ENCODE assay signal across 12 cellular contexts in genomic region chr19:33376931-33377557, GRCh38. TPM values are rescaled to one million over a fixed set of nuclear protein-coding genes. Genes with fewer than 3 reads are reported as not detected.
DNase-seq lines count a peak whose midpoint lies in the region; ATAC-seq, FAIRE-seq and TF ChIP-seq lines count a peak whose summit lies in the region.
"Had no signal": no experiment of that assay in that cellular context is flagged by ENCODE, and none has a peak within 500 bp of the region (broad histone marks: within the 10 kb centered on the region; RNA-seq: fewer than 3 reads in every experiment).

No MANE protein-coding gene starts in this region.

- RAD21 ChIA-PET in HCT116 (lab: Charles Lee; ENCODE audit: low non-redundant PET in 1 of 2, low total read pairs in 2 of 2, uncharacterized antibody in 2 of 2, unreplicated experiment in 2 of 2), result no interaction called here

- H4K20me1 ChIP-seq in HCT116 (ENCODE audit: insufficient read depth), result peaks cover 31% of the 10 kb centered on the region; the same call in 1 of the 2 replicates
- H4K20me1 ChIP-seq in keratinocyte (ENCODE audit: control insufficient read depth, extremely low read depth, insufficient read depth, low read length), result peaks cover 31% of the 10 kb centered on the region

- BruUV-seq in HCT116 (replicated peaks; lab: Mats Ljungman, UMichigan), result no TSS peak

- no peak overlapping the region for H3K4me3 Mint-ChIP-seq in T-cell

- POLR2A ChIA-PET in HCT116 (lab: Charles Lee), result interaction anchor here (0.9 to 1.0 kb wide), 2 partner anchors 9 to 74 kb away, joined by 3 to 4 read pairs; partner anchors contain the start of gene CEBPA
- POLR2A ChIA-PET in T-cell (lab: Charles Lee), result no interaction called here

- peaks cover 81% of the 10 kb centered on the region for H3K79me2 ChIP-seq in HCT116 (ENCODE audit: insufficient read depth, low read length)
- H3K79me2 ChIP-seq in keratinocyte (ENCODE audit: control insufficient read depth, insufficient read depth, low read length), result peaks cover 76% of the 10 kb centered on the region

- peak overlapping the region; percentile 6; the same call in 1 of the 2 replicates for H3K27ac ChIP-seq in HCT116 (ENCODE audit: low read depth, low read length)
- peak overlapping the region; percentile 96 for H3K27ac ChIP-seq in keratinocyte (ENCODE audit: control insufficient read depth, insufficient read depth, low read length)
- H3K27ac ChIP-seq in skin epidermis, result peak overlapping the region in 17 of 21 experiments; percentile 1 to 97 (median 58)
- H3K27ac ChIP-seq in SJCRH30, result no peak overlapping the region
- H3K27ac ChIP-seq: thoracic aorta had no signal

- H2AFZ ChIP-seq in HCT116 (ENCODE audit: low read depth, low read length, poor library complexity, severe bottlenecking), result no peak overlapping the region
- H2AFZ ChIP-seq in keratinocyte (ENCODE audit: control insufficient read depth, low read length), result no peak overlapping the region

- CTCF ChIA-PET in HCT116 (lab: Charles Lee) (interaction anchor here (0.9 kb wide), 1 partner anchor 66 kb away, joined by 3 read pairs; no protein-coding TSS in a partner anchor), T-cell (lab: Charles Lee) (interaction anchor here in 1 of 2 donors (1.0 kb wide), 1 partner anchor 200 kb away, joined by 7 read pairs; no protein-coding TSS in a partner anchor)

- H3K4me1 ChIP-seq in HCT116 (ENCODE audit: control insufficient read depth in 1 of 2, insufficient read depth in 2 of 2, low read length in 2 of 2) (peaks cover 27 to 44% of the 10 kb centered on the region in 2 experiments), keratinocyte (ENCODE audit: control insufficient read depth, extremely low read depth, insufficient read depth, low read length) (peaks cover 38% of the 10 kb centered on the region), SJCRH30 (no peaks in the 10 kb centered on the region)

- dilution Hi-C loops in keratinocyte (cut with MboI; ENCODE audit: extremely low pct_ligation_motif_present, low sequenced_read_pairs), result no loop called here

- DNase-seq in HCT116 (ENCODE audit: low read depth, low spot score), result no peak
- DNase-seq in SW480 (ENCODE audit: low spot score), result peak; percentile 42
- peak; percentile 69 for DNase-seq in keratinocyte (ENCODE audit: low read depth, low spot score)
- no peak for DNase-seq in T-cell
- no peak for DNase-seq in SJCRH30
- DNase-seq: activated CD4-positive, alpha-beta T cell treated with anti-CD3 and anti-CD28 coated beads, Interleukin-2, amount 50 U/mL, for 48 hours; NCI-H524; nucleus accumbens had no signal

- H3K4me2 ChIP-seq in HCT116 (ENCODE audit: low read length), result peak overlapping the region; percentile 98
- H3K4me2 ChIP-seq in keratinocyte (ENCODE audit: control insufficient read depth, extremely low read depth, insufficient read depth, low read depth, low read length), result peak overlapping the region; percentile 88

- ATAC-seq in HCT116 (no peak), HG03442 (IDR thresholded peaks at IDR 0.05; ENCODE audit: unreplicated experiment) (no peak), T-cell (replicated peaks in 1 of 4) (no peak)

- intact Hi-C loops in HCT116 (cut with micrococcal nuclease), result no loop called here

- H3K4me1 Mint-ChIP-seq in T-cell, result peaks cover 70 to 77% (median 77%) of the 10 kb centered on the region in 3 donors

- no peaks in the 10 kb centered on the region for H3K27me3 ChIP-seq in HCT116 (ENCODE audit: insufficient read depth, low read length)
- H3K27me3 ChIP-seq in keratinocyte (ENCODE audit: control insufficient read depth, extremely low read depth, insufficient read depth, low read length), result no peaks in the 10 kb centered on the region
- no peaks in the 10 kb centered on the region for H3K27me3 ChIP-seq in SJCRH30

- H3K4me3 ChIP-seq in HCT116 (replicated peaks in 1 of 2; ENCODE audit: low read depth in 1 of 2, low read length in 2 of 2), result peak overlapping the region in 1 of 2 experiments; percentile 36; a peak in 1 of 4 replicates
- H3K4me3 ChIP-seq in keratinocyte (ENCODE audit: control insufficient read depth in 2 of 3, extremely low read depth in 1 of 3, insufficient read depth in 2 of 3, low read depth in 1 of 3, low read length in 3 of 3), result peak overlapping the region in 2 of 3 experiments; percentile 42 to 43
- H3K4me3 ChIP-seq in skin epidermis, result no peak overlapping the region
- H3K4me3 ChIP-seq in SJCRH30, result no peak overlapping the region
- H3K4me3 ChIP-seq: thoracic aorta had no signal

- no peak for TF ChIP-seq POLR2A in HCT116 (IDR thresholded peaks at IDR 0.05; ENCODE audit: borderline replicate concordance, extremely low read depth, insufficient read depth, insufficient read length)

- H3K9me1 ChIP-seq in keratinocyte (ENCODE audit: control insufficient read depth, extremely low read depth, insufficient read depth, low read length), result peaks cover 7% of the 10 kb centered on the region

- peaks cover 19% of the 10 kb centered on the region for H3K36me3 Mint-ChIP-seq in T-cell

- TF ChIP-seq CTCF in HCT116 (IDR thresholded peaks at IDR 0.05 in 2 of 3, conservative IDR thresholded peaks at IDR 0.05 in 1 of 3; ENCODE audit: borderline replicate concordance in 1 of 3, insufficient read depth in 1 of 3, low read depth in 2 of 3, low read length in 2 of 3) (no peak), keratinocyte (optimal IDR thresholded peaks at IDR 0.05 in 1 of 3, IDR thresholded peaks at IDR 0.05 in 1 of 3, conservative IDR thresholded peaks at IDR 0.05 in 1 of 3; ENCODE audit: extremely low read depth in 1 of 3, insufficient read depth in 2 of 3, low read length in 3 of 3) (no peak)

- peak; percentile 85 for FAIRE-seq in keratinocyte (lab: Jason Lieb, UNC)
- FAIRE-seq: endometrium had no signal

- no peaks in the 10 kb centered on the region for H3K9me3 Mint-ChIP-seq in T-cell

- H3K9ac ChIP-seq in HCT116 (ENCODE audit: low read length) (peak overlapping the region; percentile 14), keratinocyte (ENCODE audit: control insufficient read depth, extremely low read depth, insufficient read depth, low read length) (peak overlapping the region; percentile 54)

- H3K36me3 ChIP-seq in HCT116 (ENCODE audit: control insufficient read depth in 1 of 2, insufficient read depth in 2 of 2, low read length in 2 of 2) (peaks cover 6 to 16% of the 10 kb centered on the region in 2 experiments; a peak in 3 of 4 replicates), keratinocyte (ENCODE audit: control insufficient read depth in 2 of 2, extremely low read depth in 1 of 2, insufficient read depth in 2 of 2, low read length in 2 of 2) (peaks cover 0 to 38% of the 10 kb centered on the region in 2 experiments), SJCRH30 (peaks cover 17% of the 10 kb centered on the region)

- H3K27me3 Mint-ChIP-seq in T-cell, result no peaks in the 10 kb centered on the region

- no peaks in the 10 kb centered on the region for H3K9me3 ChIP-seq in HCT116 (ENCODE audit: control insufficient read depth in 1 of 2, insufficient read depth in 1 of 2, low read depth in 1 of 2, low read length in 2 of 2)
- H3K9me3 ChIP-seq in keratinocyte (ENCODE audit: control insufficient read depth, low read depth, low read length), result no peaks in the 10 kb centered on the region
- no peaks in the 10 kb centered on the region for H3K9me3 ChIP-seq in SJCRH30 (replicated peaks)
- H3K9me3 ChIP-seq: thoracic aorta had no signal

- H3K9me2 ChIP-seq in HCT116 (ENCODE audit: insufficient read depth), result no peaks in the 10 kb centered on the region

- H3K27ac Mint-ChIP-seq in T-cell, result no peak overlapping the region

- no peak for TF ChIP-seq RAD21 in HCT116 (IDR thresholded peaks at IDR 0.05; ENCODE audit: low read depth)

TF ChIP-seq in HCT116, 20 proteins besides CTCF, POLR2A, EP300 and RAD21:
- no peak for TF ChIP-seq EGR1 (IDR thresholded peaks at IDR 0.05; ENCODE audit: low read depth)
- no peak for TF ChIP-seq CEBPB (IDR thresholded peaks at IDR 0.05; ENCODE audit: low read depth)
- no peak for TF ChIP-seq ZFX (IDR thresholded peaks at IDR 0.05)
- TF ChIP-seq MAX (IDR thresholded peaks at IDR 0.05), result no peak
- no peak for TF ChIP-seq SIN3A (IDR thresholded peaks at IDR 0.05; ENCODE audit: low read depth)
- TF ChIP-seq ELF1 (IDR thresholded peaks at IDR 0.05; ENCODE audit: borderline replicate concordance, low read depth), result no peak

RNA-seq across cellular contexts. Expression of gene CEBPG, which starts 3.5 kb away (rescaled TPM):
- total RNA-seq in HCT116 (2021; ENCODE audit: unreplicated experiment) (51.1 TPM), T-cell (10 to 100 TPM; 15.9 to 27.1 (median 25.1) TPM)
- polyA plus RNA-seq in HCT116 (2012), result 36.7 and 42.2 TPM in 2 replicates
- 20.4 to 31.9 TPM (median 22.4 TPM) in 3 replicates for polyA plus RNA-seq in keratinocyte
- 41.5 TPM for polyA plus RNA-seq in keratinocyte (2011; ENCODE audit: low read depth)
- polyA plus RNA-seq in keratinocyte (2011; cell fraction: cytosol; rRNA removed), result 17.4 and 26.2 TPM in 2 replicates
- polyA plus RNA-seq in keratinocyte (2011; cell fraction: nucleus; rRNA removed), result 17.8 and 21.8 TPM in 2 replicates
- polyA plus RNA-seq in keratinocyte (2012; ENCODE audit: low replicate concordance), result 20.3 and 41.2 TPM in 2 replicates
- polyA minus RNA-seq in keratinocyte, result 6.0 to 24.1 TPM (median 14.7 TPM) in 3 replicates
- 17.3 TPM for polyA minus RNA-seq in keratinocyte (2011; cell fraction: cytosol; rRNA and poly(A)+ RNA removed)
- polyA minus RNA-seq in keratinocyte (2011; cell fraction: nucleus; rRNA and poly(A)+ RNA removed), result 6.8 and 11.9 TPM in 2 replicates
- 30.0 and 36.6 TPM in 2 replicates for total RNA-seq in SJCRH30 (2014; rRNA removed; shearing (Covaris generic))

Comparison
In these comparisons a context has a peak if more than half of its experiments do, and no peak if none do; other contexts are left out.
1. DNase-seq: peak in SW480 (single experiment) and keratinocyte (single experiment); none in HCT116 (single experiment), T-cell (0 of 34) and SJCRH30 (0 of 2).
2. H3K4me3 ChIP-seq: peak in keratinocyte (2 of 3); none in skin epidermis (0 of 7) and SJCRH30 (single experiment).